Comparison of ENCODE assay signal across 6 cellular contexts in genomic region chr19:1468274-1469199, GRCh38. TPM values are rescaled to one million over a fixed set of nuclear protein-coding genes. Genes with fewer than 3 reads are reported as not detected.
A peak's percentile ranks its signal among the peaks of the same experiment; 100 is the strongest.
DNase-seq lines count a peak whose midpoint lies in the region; TF ChIP-seq lines count a peak whose summit lies in the region.

No MANE protein-coding gene starts in this region.

- H3K4me3 ChIP-seq in A673 (ENCODE audit: low read depth, low read length, poor library complexity, severe bottlenecking): no peak overlapping the region
- no peak overlapping the region for H3K4me3 ChIP-seq in foreskin fibroblast (ENCODE audit: low read depth in 1 of 2, low read length in 2 of 2)

- no peak overlapping the region for H3K27ac ChIP-seq in A673 (ENCODE audit: low read depth, low read length, poor library complexity, severe bottlenecking)

- CTCF ChIA-PET in A673 (lab: Charles Lee): no interaction called here

- peaks cover 65% of the 10 kb centered on the region for H3K27me3 ChIP-seq in A673 (replicated peaks; ENCODE audit: insufficient read depth, low read depth, low read length, poor library complexity)

- POLR2A ChIA-PET in A673 (lab: Charles Lee; ENCODE audit: low non-redundant PET): interaction anchor here (0.6 kb wide), 1 partner anchor 15 kb away, joined by 3 read pairs; no protein-coding TSS in a partner anchor

- intact Hi-C loops in A673 (cut with micrococcal nuclease; ENCODE audit: unreplicated experiment): no loop called here

- DNase-seq in A673 (ENCODE audit: low spot score) (peak; percentile 65), NCI-H2171 (lab: John Stamatoyannopoulos, UW) (peak; percentile 23), foreskin fibroblast (peak; percentile 43 to 77), nucleus accumbens (lab: John Stamatoyannopoulos, UW) (no peak), NCI-H82 treated with DMSO at 0.1 percent for 48 hours (lab: John Stamatoyannopoulos, UW; ENCODE audit: unreplicated experiment) (no peak), HPDE6-E6E7 (ENCODE audit: extremely low spot score) (no peak)

- no TSS peak for BruUV-seq in A673 (replicated peaks; lab: Mats Ljungman, UMichigan)

- no peaks in the 10 kb centered on the region for H3K9me3 ChIP-seq in A673 (ENCODE audit: low read depth, low read length, poor library complexity, severe bottlenecking)

- TF ChIP-seq CTCF in A673 (conservative IDR thresholded peaks at IDR 0.05; ENCODE audit: low read depth, low read length): 0 out of 2 replicates have a peak, but pooled peaks have one; percentile 25
- TF ChIP-seq CTCF in foreskin fibroblast (IDR thresholded peaks at IDR 0.05; ENCODE audit: low read depth, low read length): no peak

- H3K36me3 ChIP-seq in A673 (ENCODE audit: insufficient read depth, low read length, poor library complexity, severe bottlenecking): no peaks in the 10 kb centered on the region

- peaks cover 24% of the 10 kb centered on the region for H3K4me1 ChIP-seq in A673 (ENCODE audit: insufficient read depth, low read length, poor library complexity, severe bottlenecking)

RNA-seq across cellular contexts. Expression of gene C19orf25, which starts 10.5 kb away (rescaled TPM):
- 35.0 and 37.1 TPM in 2 replicates for total RNA-seq in A673 (2021)

RNA-seq across cellular contexts. Expression of gene APC2, which starts 18.6 kb away (rescaled TPM):
- total RNA-seq in A673 (2021): 1.3 and 1.9 TPM in 2 replicates

RNA-seq across cellular contexts. Expression of gene PCSK4, which starts 21.6 kb away (rescaled TPM):
- total RNA-seq in A673 (2021): 7.2 and 11.1 TPM in 2 replicates

RNA-seq across cellular contexts. Expression of gene REEP6, which starts 22.4 kb away (rescaled TPM):
- total RNA-seq in A673 (2021): 4.7 and 6.8 TPM in 2 replicates

RNA-seq across cellular contexts. Expression of gene RPS15, which starts 30.3 kb away (rescaled TPM):
- total RNA-seq in A673 (2021): 1,685 and 1,696 TPM in 2 replicates

Comparison
In these comparisons a context has a peak if more than half of its experiments do, and no peak if none do; other contexts are left out.
1. DNase-seq: peak in A673 (single experiment), NCI-H2171 (single experiment) and foreskin fibroblast (2 of 2); none in nucleus accumbens (0 of 56), NCI-H82 treated with DMSO at 0.1 percent for 48 hours (single experiment) and HPDE6-E6E7 (single experiment).